Comparison of ENCODE assay signal across 18 cellular contexts in genomic region chr20:33010133-33010504, GRCh38. TPM values are rescaled to one million over a fixed set of nuclear protein-coding genes. Genes with fewer than 3 reads are reported as not detected.
DNase-seq lines count a peak whose midpoint lies in the region; ATAC-seq and TF ChIP-seq lines count a peak whose summit lies in the region.
"Had no signal": no experiment of that assay in that cellular context is flagged by ENCODE, and none has a peak within 500 bp of the region (broad histone marks: within the 10 kb centered on the region; RNA-seq: fewer than 3 reads in every experiment).

No MANE protein-coding gene starts in this region.

- H3K4me1 ChIP-seq in BLaER1 treated with 17β-estradiol and CSF1 and Interleukin-3, amounts not matched to agents 10 nM and 100 nM, result peaks cover 10 to 41% (median 30%) of the 10 kb centered on the region in 10 experiments
- H3K4me1 ChIP-seq in GM23338 (ENCODE audit: insufficient read depth), result no peaks in the 10 kb centered on the region
- H3K4me1 ChIP-seq in spleen, result peaks cover 0 to 10% (median 0%) of the 10 kb centered on the region in 6 donors

- H3K4me2 ChIP-seq in BLaER1 treated with 17β-estradiol and CSF1 and Interleukin-3, amounts not matched to agents 10 nM and 100 nM, result peak overlapping the region in 9 of 11 experiments; percentile 48 to 86 (median 77); a peak in 17 of 22 replicates
- H3K4me2 ChIP-seq in GM23338, result no peak overlapping the region
- H3K4me2 ChIP-seq: A549 had no signal

- H3K27me3 ChIP-seq in BLaER1 treated with 17β-estradiol and CSF1 and Interleukin-3, amounts not matched to agents 10 nM and 100 nM, result no peaks in the 10 kb centered on the region
- H3K27me3 ChIP-seq in GM23338 (ENCODE audit: insufficient read depth), result no peaks in the 10 kb centered on the region
- peaks cover 0 to 6% (median 0%) of the 10 kb centered on the region in 7 donors for H3K27me3 ChIP-seq in spleen (replicated peaks in 1 of 7)

- peak overlapping the region in 1 of 11 experiments; percentile 21; a peak in 1 of 22 replicates for H3K27ac ChIP-seq in BLaER1 treated with 17β-estradiol and CSF1 and Interleukin-3, amounts not matched to agents 10 nM and 100 nM
- H3K27ac ChIP-seq in GM23338 (ENCODE audit: low read depth), result no peak overlapping the region
- H3K27ac ChIP-seq in spleen, result no peak overlapping the region
- H3K27ac ChIP-seq: A549 had no signal

- H3K4me1 Mint-ChIP-seq in GM23338, result peaks cover 11% of the 10 kb centered on the region

- H3K36me3 ChIP-seq in BLaER1 treated with 17β-estradiol and CSF1 and Interleukin-3, amounts not matched to agents 10 nM and 100 nM, result no peaks in the 10 kb centered on the region
- H3K36me3 ChIP-seq in GM23338 (ENCODE audit: insufficient read depth) (no peaks in the 10 kb centered on the region), spleen (no peaks in the 10 kb centered on the region)

- 0 out of 22 replicates have a peak overlapping the region, but pooled peaks of 1 of the 11 experiments have one; percentile 7 for H3K9ac ChIP-seq in BLaER1 treated with 17β-estradiol and CSF1 and Interleukin-3, amounts not matched to agents 10 nM and 100 nM

- no peak overlapping the region for H3K27ac Mint-ChIP-seq in GM23338
- H3K27ac Mint-ChIP-seq: CD8-positive, alpha-beta T cell; HFFc6 had no signal

- no peaks in the 10 kb centered on the region for H4K20me1 ChIP-seq in BLaER1 treated with 17β-estradiol and CSF1 and Interleukin-3, amounts not matched to agents 10 nM and 100 nM
- H4K20me1 ChIP-seq in GM23338 (replicated peaks; ENCODE audit: insufficient read depth), result no peaks in the 10 kb centered on the region

- H3K79me2 ChIP-seq in GM23338 (replicated peaks; ENCODE audit: insufficient read depth), result no peaks in the 10 kb centered on the region

- 74 to 92% (median 89%) methylated on average over 5 of the region's 5 CpGs for WGBS in spleen, 5 donors

- intact Hi-C loops in spleen (cut with DNase I; ENCODE audit: low total_unique reads), result no loop called here

- H3K4me3 Mint-ChIP-seq in GM23338, result no peak overlapping the region
- H3K4me3 Mint-ChIP-seq: CD8-positive, alpha-beta T cell; HFFc6 had no signal

- peaks cover 4% of the 10 kb centered on the region; the same call in 2 of the 3 replicates for H3K9me3 Mint-ChIP-seq in GM23338

- no peak for TF ChIP-seq POLR2A in spleen (IDR thresholded peaks at IDR 0.05)

- no peak for ATAC-seq in GM23338
- ATAC-seq in left lobe of liver, result peak; percentile 33
- ATAC-seq in GM19328 (IDR thresholded peaks at IDR 0.05; ENCODE audit: unreplicated experiment), result no peak
- ATAC-seq: A549; CD8-positive, alpha-beta T cell had no signal

- peaks cover 0 to 5% (median 4%) of the 10 kb centered on the region in 11 experiments; a peak in 5 of 22 replicates for H3K9me3 ChIP-seq in BLaER1 treated with 17β-estradiol and CSF1 and Interleukin-3, amounts not matched to agents 10 nM and 100 nM (replicated peaks in 1 of 11)
- peaks cover 0 to 8% (median 5%) of the 10 kb centered on the region in 8 donors for H3K9me3 ChIP-seq in spleen
- H3K9me3 ChIP-seq: A549 had no signal

- H3K9me2 ChIP-seq in GM23338 (ENCODE audit: insufficient read depth), result no peaks in the 10 kb centered on the region

- H3K4me3 ChIP-seq in BLaER1 treated with 17β-estradiol and CSF1 and Interleukin-3, amounts not matched to agents 10 nM and 100 nM, result no peak overlapping the region
- H3K4me3 ChIP-seq in GM23338 (no peak overlapping the region), spleen (no peak overlapping the region)
- H3K4me3 ChIP-seq: A549 had no signal

- no peak for TF ChIP-seq CTCF in GM23338 (conservative IDR thresholded peaks at IDR 0.05; ENCODE audit: low read depth in 2 of 2)
- TF ChIP-seq CTCF in spleen (IDR thresholded peaks at IDR 0.05 in 8 of 11, conservative IDR thresholded peaks at IDR 0.05 in 3 of 11), result no peak

- H3K36me3 Mint-ChIP-seq in GM23338 (ENCODE audit: low read depth), result peaks cover 2% of the 10 kb centered on the region; the same call in 1 of the 3 replicates
- H3K36me3 Mint-ChIP-seq: CD8-positive, alpha-beta T cell had no signal

- 0 out of 2 replicates have a peak overlapping the region, but pooled peaks have one; percentile 43 for H2AFZ ChIP-seq in GM23338

- H3F3A ChIP-seq in GM23338 (replicated peaks; ENCODE audit: low read depth), result no peaks in the 10 kb centered on the region

- peaks cover 17% of the 10 kb centered on the region for H3K27me3 Mint-ChIP-seq in GM23338 (ENCODE audit: insufficient read depth, low read depth, poor library complexity)

- DNase-seq in GM23338 (ENCODE audit: low spot score) (no peak), left lobe of liver (ENCODE audit: low spot score) (no peak), spleen (peak; percentile 39), AG08395 (ENCODE audit: low spot score) (no peak)
- DNase-seq in NK-92 treated with Interleukin-12 subunit alpha and Interleukin-12 subunit beta, amount 100 ng/mL, for 24 hours (lab: John Stamatoyannopoulos, UW), result no peak
- DNase-seq: C1 segment of cervical spinal cord; CD8-positive, alpha-beta T cell; COR-L47; DMS79 treated with DMSO at 0.1 percent for 48 hours; EL; GDM1; HCEC 1CT; HFFc6 had no signal

TF ChIP-seq in GM23338, 12 proteins besides CTCF, POLR2A, EP300 and RAD21 (continues in another document):
- TF ChIP-seq STAT1 (IDR thresholded peaks at IDR 0.05; ENCODE audit: unreplicated experiment) (no peak), POLR2AphosphoS5 (IDR thresholded peaks at IDR 0.05; ENCODE audit: low read depth) (no peak), ETS1 (IDR thresholded peaks at IDR 0.05) (no peak), EZH2phosphoT487 (IDR thresholded peaks at IDR 0.05; ENCODE audit: unreplicated experiment) (no peak)

RNA-seq across cellular contexts. Expression of gene BPIFB2, which starts 2.6 kb away (rescaled TPM):
- not detected in 2 replicates for total RNA-seq in GM23338 (2014; rRNA removed; shearing (Covaris generic))
- polyA plus RNA-seq in GM23338 (2016; fragmentation: Nextera tagmentation; extraction: Ambion mirVana) (not detected in 2 replicates), spleen (not detected)
- total RNA-seq in left lobe of liver (0.18 TPM), spleen (not detected)
- total RNA-seq: CD8-positive, alpha-beta T cell; H4; HFFc6 had no signal
- polyA plus RNA-seq: A549, AG04450 had no signal

RNA-seq across cellular contexts. Expression of gene SUN5, which starts 5.9 kb away (rescaled TPM):
- not detected in 2 replicates for total RNA-seq in GM23338 (2014; rRNA removed; shearing (Covaris generic))
- polyA plus RNA-seq in GM23338 (2016; fragmentation: Nextera tagmentation; extraction: Ambion mirVana) (not detected in 2 replicates), spleen (not detected)
- total RNA-seq in left lobe of liver (not detected), spleen (not detected)
- total RNA-seq: CD8-positive, alpha-beta T cell; H4; HFFc6 had no signal
- polyA plus RNA-seq: A549, AG04450 had no signal

RNA-seq across cellular contexts. Expression of gene BPIFB6, which starts 21.3 kb away (rescaled TPM):
- total RNA-seq in GM23338 (2014; rRNA removed; shearing (Covaris generic)), result not detected in 2 replicates
- not detected in 2 replicates for polyA plus RNA-seq in GM23338 (2016; fragmentation: Nextera tagmentation; extraction: Ambion mirVana)
- total RNA-seq in left lobe of liver, result not detected
- not detected for total RNA-seq in spleen
- polyA plus RNA-seq in spleen, result not detected
- total RNA-seq: CD8-positive, alpha-beta T cell; H4; HFFc6 had no signal
- polyA plus RNA-seq: A549, AG04450 had no signal

RNA-seq across cellular contexts. Expression of gene BPIFB3, which starts 43.6 kb away (rescaled TPM):
- not detected in 2 replicates for total RNA-seq in GM23338 (2014; rRNA removed; shearing (Covaris generic))
- polyA plus RNA-seq in GM23338 (2016; fragmentation: Nextera tagmentation; extraction: Ambion mirVana) (not detected in 2 replicates), spleen (not detected)
- total RNA-seq in left lobe of liver (not detected), spleen (not detected)
- total RNA-seq: CD8-positive, alpha-beta T cell; H4; HFFc6 had no signal
- polyA plus RNA-seq: A549, AG04450 had no signal
